Comparison of ENCODE assay signal across 32 cellular contexts in genomic region chr5:155047818-155048217, GRCh38. TPM values are rescaled to one million over a fixed set of nuclear protein-coding genes. Genes with fewer than 3 reads are reported as not detected.
"Had no signal": no experiment of that assay in that cellular context is flagged by ENCODE, and none has a peak within 500 bp of the region (broad histone marks: within the 10 kb centered on the region; RNA-seq: fewer than 3 reads in every experiment).

No MANE protein-coding gene starts in this region.

- DNase-seq: activated CD4-positive, alpha-beta T cell treated with anti-CD3 and anti-CD28 coated beads, Interleukin-2, amount 10 ng/mL, durations not matched to agents 24 days and 14 days; activated CD4-positive, alpha-beta T cell treated with anti-CD3 and anti-CD28 coated beads, Interleukin-2, amount 50 U/mL, for 4 hours; activated CD8-positive, alpha-beta T cell treated with anti-CD3 and anti-CD28 coated beads for 36 hours; activated effector memory CD4-positive, alpha-beta T cell treated with anti-CD3 and anti-CD28 coated beads, Interleukin-2, amount 50 U/mL, for 16 hours; activated naive CD4-positive, alpha-beta T cell; activated naive CD4-positive, alpha-beta T cell treated with anti-CD3 and anti-CD28 coated beads, Interleukin-2, amount 50 U/mL, for 16 hours; activated naive CD8-positive, alpha-beta T cell treated with anti-CD3 and anti-CD28 coated beads for 36 hours; activated T-cell treated with anti-CD3 and anti-CD28 coated beads, Interleukin-2, amount 50 U/mL, for 1 hour; activated T-cell treated with anti-CD3 and anti-CD28 coated beads, Interleukin-2, amount 50 U/mL, for 72 hours; amniotic stem cell; aorta; brain microvascular endothelial cell; central memory CD4-positive, alpha-beta T cell; MM.1S; MV-4-11; NCI-H1092; NCI-H1436 treated with DMSO at 0.1 percent for 48 hours; NCI-H1694 treated with DMSO at 0.1 percent for 48 hours; NCI-H2029; NCI-H2171; NCI-H2227 treated with DMSO at 0.1 percent for 48 hours; NCI-H446; NCI-H510A treated with DMSO at 0.1 percent for 48 hours; NCI-H774; RPMI8226; SHP77 treated with DMSO at 0.1 percent for 48 hours; T1000; WERI-Rb-1 had no signal

- H3K9me3 Mint-ChIP-seq: activated CD4-positive, alpha-beta T cell treated with anti-CD3 and anti-CD28 coated beads, Interleukin-2, amount 10 ng/mL, durations not matched to agents 24 days and 14 days; activated CD8-positive, alpha-beta T cell treated with anti-CD3 and anti-CD28 coated beads for 36 hours; activated naive CD8-positive, alpha-beta T cell treated with anti-CD3 and anti-CD28 coated beads for 36 hours; activated T-cell treated with anti-CD3 and anti-CD28 coated beads, Interleukin-2, amount 50 U/mL, for 72 hours; activated T-helper 17 cell treated with anti-CD3 and anti-CD28 coated beads, Interleukin-2, amount 50 U/mL, for 72 hours had no signal

- H3K4me2 ChIP-seq: KMS-11 had no signal

- H3K36me3 ChIP-seq: brain microvascular endothelial cell, WERI-Rb-1 had no signal

- H3K36me3 Mint-ChIP-seq: activated naive CD8-positive, alpha-beta T cell treated with anti-CD3 and anti-CD28 coated beads for 36 hours had no signal

- H3K27ac Mint-ChIP-seq: activated CD4-positive, alpha-beta T cell treated with anti-CD3 and anti-CD28 coated beads, Interleukin-2, amount 10 ng/mL, durations not matched to agents 24 days and 14 days; activated CD8-positive, alpha-beta T cell treated with anti-CD3 and anti-CD28 coated beads for 36 hours; activated naive CD8-positive, alpha-beta T cell treated with anti-CD3 and anti-CD28 coated beads for 36 hours; activated T-cell treated with anti-CD3 and anti-CD28 coated beads, Interleukin-2, amount 50 U/mL, for 72 hours; activated T-helper 17 cell treated with anti-CD3 and anti-CD28 coated beads, Interleukin-2, amount 50 U/mL, for 72 hours had no signal

- H3K4me1 Mint-ChIP-seq: activated CD4-positive, alpha-beta T cell treated with anti-CD3 and anti-CD28 coated beads, Interleukin-2, amount 10 ng/mL, durations not matched to agents 24 days and 14 days; activated naive CD8-positive, alpha-beta T cell treated with anti-CD3 and anti-CD28 coated beads for 36 hours; activated T-helper 17 cell treated with anti-CD3 and anti-CD28 coated beads, Interleukin-2, amount 50 U/mL, for 72 hours had no signal

- ATAC-seq: activated CD8-positive, alpha-beta T cell treated with anti-CD3 and anti-CD28 coated beads for 36 hours; activated T-cell treated with anti-CD3 and anti-CD28 coated beads, Interleukin-2, amount 50 U/mL, for 72 hours; activated T-helper 17 cell treated with anti-CD3 and anti-CD28 coated beads, Interleukin-2, amount 50 U/mL, for 72 hours; Panc1 had no signal

- H3K9ac ChIP-seq: KMS-11 had no signal

- H3K27ac ChIP-seq: brain microvascular endothelial cell, KMS-11, WERI-Rb-1 had no signal

- H3K4me3 Mint-ChIP-seq: activated CD4-positive, alpha-beta T cell treated with anti-CD3 and anti-CD28 coated beads, Interleukin-2, amount 10 ng/mL, durations not matched to agents 24 days and 14 days; activated CD8-positive, alpha-beta T cell treated with anti-CD3 and anti-CD28 coated beads for 36 hours; activated naive CD8-positive, alpha-beta T cell treated with anti-CD3 and anti-CD28 coated beads for 36 hours; activated T-cell treated with anti-CD3 and anti-CD28 coated beads, Interleukin-2, amount 50 U/mL, for 72 hours; activated T-helper 17 cell treated with anti-CD3 and anti-CD28 coated beads, Interleukin-2, amount 50 U/mL, for 72 hours had no signal

- H3K27me3 ChIP-seq: brain microvascular endothelial cell had no signal

RNA-seq across cellular contexts. Expression of gene KIF4B, which starts 34.3 kb away (rescaled TPM):
- total RNA-seq: activated CD4-positive, alpha-beta T cell treated with anti-CD3 and anti-CD28 coated beads, Interleukin-2, amount 10 ng/mL, durations not matched to agents 24 days and 14 days; activated naive CD8-positive, alpha-beta T cell treated with anti-CD3 and anti-CD28 coated beads for 36 hours; SK-MEL-5 had no signal
- polyA plus RNA-seq: aorta had no signal
